In genomic region chr1:1826356-1827088, GRCh38 we compare ENCODE assay signal across 12 cellular contexts. TPM values are rescaled to one million over a fixed set of nuclear protein-coding genes. Genes with fewer than 3 reads are reported as not detected.
A peak's percentile ranks its signal among the peaks of the same experiment; 100 is the strongest.
DNase-seq lines count a peak whose midpoint lies in the region; ATAC-seq and TF ChIP-seq lines count a peak whose summit lies in the region.
"Had no signal": no experiment of that assay in that cellular context is flagged by ENCODE, and none has a peak within 500 bp of the region (broad histone marks: within the 10 kb centered on the region; RNA-seq: fewer than 3 reads in every experiment).

No MANE protein-coding gene starts in this region.

- H3K23ac ChIP-seq in mesenchymal stem cell (ENCODE audit: low read length in 2 of 2) = no peak overlapping the region

- DNase-seq in AG08395 (ENCODE audit: low spot score) (peak; percentile 26), GM23338 (ENCODE audit: low spot score) (no peak), mesenchymal stem cell (peak; percentile 27), NAMALWA (ENCODE audit: low spot score) (no peak), psoas muscle (no peak), HuH-7 (ENCODE audit: low spot score) (no peak)
- DNase-seq in activated naive CD8-positive, alpha-beta T cell treated with anti-CD3 and anti-CD28 coated beads for 36 hours = no peak
- DNase-seq: Calu3; Kasumi-1; NCI-H526; stimulated activated CD4-positive, alpha-beta T cell treated with anti-CD3 and anti-CD28 coated beads, Interleukin-1b, Interleukin-23, amount 100 ng/mL, for 48 hours had no signal

- H3K9ac ChIP-seq in mesenchymal stem cell (ENCODE audit: low read length) = peak overlapping the region; percentile 29

- intact Hi-C loops in psoas muscle (cut with DNase I) = no loop called here

- peaks cover 24% of the 10 kb centered on the region for H3F3A ChIP-seq in GM23338 (replicated peaks; ENCODE audit: low read depth)

- H3K4me3 Mint-ChIP-seq in GM23338 = no peak overlapping the region
- H3K4me3 Mint-ChIP-seq in activated naive CD8-positive, alpha-beta T cell treated with anti-CD3 and anti-CD28 coated beads for 36 hours = no peak overlapping the region

- H3K36me3 ChIP-seq in GM23338 (ENCODE audit: insufficient read depth) (peaks cover 22% of the 10 kb centered on the region), mesenchymal stem cell (ENCODE audit: control insufficient read depth in 1 of 2, insufficient read depth in 2 of 2, low read depth in 1 of 2, low read length in 2 of 2) (peaks cover 37 to 58% of the 10 kb centered on the region in 2 experiments), psoas muscle (ENCODE audit: insufficient read depth in 1 of 2, low read depth in 1 of 2) (peaks cover 0 to 37% of the 10 kb centered on the region in 2 donors)

- ATAC-seq in GM23338 = no peak
- ATAC-seq in psoas muscle = no peak
- ATAC-seq in HG02588 (IDR thresholded peaks at IDR 0.05; ENCODE audit: unreplicated experiment) = no peak

- 95% methylated on average over 9 of the region's 9 CpGs for WGBS in mesenchymal stem cell
- 85 to 92% (median 88%) methylated on average over 9 of the region's 9 CpGs for WGBS in psoas muscle, 3 donors

- H3K9me3 ChIP-seq in mesenchymal stem cell (ENCODE audit: control insufficient read depth, low read length) = no peaks in the 10 kb centered on the region
- H3K9me3 ChIP-seq in psoas muscle = no peaks in the 10 kb centered on the region

- H3K36me3 Mint-ChIP-seq in GM23338 (ENCODE audit: low read depth) = peaks cover 60% of the 10 kb centered on the region
- H3K36me3 Mint-ChIP-seq in activated naive CD8-positive, alpha-beta T cell treated with anti-CD3 and anti-CD28 coated beads for 36 hours = peaks cover 17% of the 10 kb centered on the region

- no peaks in the 10 kb centered on the region for H3K9me3 Mint-ChIP-seq in GM23338
- H3K9me3 Mint-ChIP-seq in activated naive CD8-positive, alpha-beta T cell treated with anti-CD3 and anti-CD28 coated beads for 36 hours = no peaks in the 10 kb centered on the region

- no peak overlapping the region for H2BK5ac ChIP-seq in mesenchymal stem cell (ENCODE audit: low read depth, low read length, poor library complexity, severe bottlenecking)

- H3K27me3 ChIP-seq in GM23338 (ENCODE audit: insufficient read depth) = no peaks in the 10 kb centered on the region
- no peaks in the 10 kb centered on the region for H3K27me3 ChIP-seq in mesenchymal stem cell (ENCODE audit: control insufficient read depth in 1 of 2, insufficient read depth in 1 of 2, low read length in 2 of 2)
- H3K27me3 ChIP-seq in psoas muscle (ENCODE audit: insufficient read depth in 3 of 3, low read length in 2 of 3) = no peaks in the 10 kb centered on the region

- TF ChIP-seq CTCF in GM23338 (conservative IDR thresholded peaks at IDR 0.05; ENCODE audit: low read depth in 2 of 2) (no peak), psoas muscle (IDR thresholded peaks at IDR 0.05) (no peak)

- no peak overlapping the region for H3K4ac ChIP-seq in mesenchymal stem cell (ENCODE audit: low read depth in 1 of 2, low read length in 2 of 2)

- H3K4me3 ChIP-seq in GM23338 (no peak overlapping the region), mesenchymal stem cell (ENCODE audit: insufficient read depth in 1 of 2, low read depth in 1 of 2, low read length in 2 of 2) (no peak overlapping the region), psoas muscle (no peak overlapping the region)

- no peak overlapping the region; the same call in 1 of the 2 replicates for H3K27ac Mint-ChIP-seq in GM23338
- H3K27ac Mint-ChIP-seq in activated naive CD8-positive, alpha-beta T cell treated with anti-CD3 and anti-CD28 coated beads for 36 hours = peak overlapping the region; percentile 16

- peaks cover 2% of the 10 kb centered on the region for H3K79me1 ChIP-seq in mesenchymal stem cell (replicated peaks; ENCODE audit: low read length, poor library complexity, severe bottlenecking)

- no peak overlapping the region for H2BK12ac ChIP-seq in mesenchymal stem cell (ENCODE audit: low read length in 2 of 2)

- peaks cover 90% of the 10 kb centered on the region for H3K79me2 ChIP-seq in GM23338 (replicated peaks; ENCODE audit: insufficient read depth)

- H3K9me2 ChIP-seq in GM23338 (ENCODE audit: insufficient read depth) = no peaks in the 10 kb centered on the region

- H4K20me1 ChIP-seq in GM23338 (replicated peaks; ENCODE audit: insufficient read depth) = peaks cover 64% of the 10 kb centered on the region

- no peak overlapping the region for H2BK15ac ChIP-seq in mesenchymal stem cell (ENCODE audit: low read depth, poor library complexity, severe bottlenecking)

- no peak overlapping the region for H4K91ac ChIP-seq in mesenchymal stem cell (ENCODE audit: low read length)

- H3K4me1 Mint-ChIP-seq in GM23338 = peaks cover 19% of the 10 kb centered on the region
- peaks cover 34% of the 10 kb centered on the region for H3K4me1 Mint-ChIP-seq in activated naive CD8-positive, alpha-beta T cell treated with anti-CD3 and anti-CD28 coated beads for 36 hours

- peaks cover 4% of the 10 kb centered on the region for H3K27me3 Mint-ChIP-seq in GM23338 (ENCODE audit: insufficient read depth, low read depth, poor library complexity)
- no peaks in the 10 kb centered on the region for H3K27me3 Mint-ChIP-seq in activated naive CD8-positive, alpha-beta T cell treated with anti-CD3 and anti-CD28 coated beads for 36 hours

- H3K4me2 ChIP-seq in GM23338 = no peak overlapping the region
- H3K4me2 ChIP-seq in mesenchymal stem cell (ENCODE audit: low read length, poor library complexity, severe bottlenecking) = peak overlapping the region; percentile 41

- H2AFZ ChIP-seq in GM23338 = no peak overlapping the region
- no peak overlapping the region for H2AFZ ChIP-seq in mesenchymal stem cell (ENCODE audit: low read depth, low read length)

- no peak overlapping the region for H4K8ac ChIP-seq in mesenchymal stem cell (ENCODE audit: low read length)

- peak overlapping the region; percentile 26 for H2AK5ac ChIP-seq in mesenchymal stem cell (ENCODE audit: low read length, severe bottlenecking)

- H3K4me1 ChIP-seq in GM23338 (ENCODE audit: insufficient read depth) (no peaks in the 10 kb centered on the region), mesenchymal stem cell (ENCODE audit: control insufficient read depth, insufficient read depth, low read depth, low read length) (peaks cover 21% of the 10 kb centered on the region), psoas muscle (no peaks in the 10 kb centered on the region)

- H2BK120ac ChIP-seq in mesenchymal stem cell (ENCODE audit: low read depth, low read length) = no peak overlapping the region

- no peak overlapping the region for H3K18ac ChIP-seq in mesenchymal stem cell (ENCODE audit: low read depth in 1 of 2, low read length in 2 of 2)

- peak overlapping the region; percentile 83 for H3K27ac ChIP-seq in GM23338 (ENCODE audit: low read depth)
- H3K27ac ChIP-seq in mesenchymal stem cell (ENCODE audit: low read length, poor library complexity, severe bottlenecking) = peak overlapping the region; percentile 84
- no peak overlapping the region for H3K27ac ChIP-seq in psoas muscle

- no peak overlapping the region for H3K14ac ChIP-seq in mesenchymal stem cell (ENCODE audit: low read length in 2 of 2)

TF ChIP-seq in GM23338, 12 proteins besides CTCF, POLR2A, EP300 and RAD21 (continues in another document):
- TF ChIP-seq NANOG (IDR thresholded peaks at IDR 0.05; ENCODE audit: borderline replicate concordance) (no peak), REST (IDR thresholded peaks at IDR 0.05; ENCODE audit: unreplicated experiment) (no peak), JUNB (IDR thresholded peaks at IDR 0.05; ENCODE audit: unreplicated experiment) (no peak), STAT1 (IDR thresholded peaks at IDR 0.05; ENCODE audit: unreplicated experiment) (no peak), EZH2 (IDR thresholded peaks at IDR 0.05; ENCODE audit: low read depth, unreplicated experiment) (no peak), ZNF114 (CRISPR knock-in tag; IDR thresholded peaks at IDR 0.05) (no peak), POLR2AphosphoS5 (IDR thresholded peaks at IDR 0.05; ENCODE audit: low read depth) (no peak)
- TF ChIP-seq, protein P1, sequence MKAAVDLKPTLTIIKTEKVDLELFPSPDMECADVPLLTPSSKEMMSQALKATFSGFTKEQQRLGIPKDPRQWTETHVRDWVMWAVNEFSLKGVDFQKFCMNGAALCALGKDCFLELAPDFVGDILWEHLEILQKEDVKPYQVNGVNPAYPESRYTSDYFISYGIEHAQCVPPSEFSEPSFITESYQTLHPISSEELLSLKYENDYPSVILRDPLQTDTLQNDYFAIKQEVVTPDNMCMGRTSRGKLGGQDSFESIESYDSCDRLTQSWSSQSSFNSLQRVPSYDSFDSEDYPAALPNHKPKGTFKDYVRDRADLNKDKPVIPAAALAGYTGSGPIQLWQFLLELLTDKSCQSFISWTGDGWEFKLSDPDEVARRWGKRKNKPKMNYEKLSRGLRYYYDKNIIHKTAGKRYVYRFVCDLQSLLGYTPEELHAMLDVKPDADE (IDR thresholded peaks at IDR 0.05) = no peak

RNA-seq across cellular contexts. Expression of gene NADK, which starts 48.3 kb away (rescaled TPM):
- total RNA-seq in GM23338 (2014; rRNA removed; shearing (Covaris generic)) = 62.8 and 73.2 TPM in 2 replicates
- polyA plus RNA-seq in GM23338 (2016; fragmentation: Nextera tagmentation; extraction: Ambion mirVana) (45.3 and 47.2 TPM in 2 replicates), psoas muscle (10 to 100 TPM; 14.5 to 25.1 (median 22.5) TPM)
- 10 to 100 TPM; 74.7 to 77.1 TPM for total RNA-seq in activated naive CD8-positive, alpha-beta T cell treated with anti-CD3 and anti-CD28 coated beads for 36 hours
- 42.8 TPM for polyA plus RNA-seq in mesenchymal stem cell (2013, experiment 1 of 2)
- polyA plus RNA-seq in mesenchymal stem cell (2013, experiment 2 of 2) = 40.7 TPM
- total RNA-seq in psoas muscle = 10 to 100 TPM; 19.1 to 37.7 (median 28.7) TPM

Comparison
In these comparisons a context has a peak if more than half of its experiments do, and no peak if none do; other contexts are left out.
1. DNase-seq: peak in AG08395 (single experiment) and mesenchymal stem cell (single experiment); none in GM23338 (single experiment), activated naive CD8-positive, alpha-beta T cell treated with anti-CD3 and anti-CD28 coated beads for 36 hours (single experiment), NAMALWA (single experiment), psoas muscle (0 of 2) and HuH-7 (single experiment).